10 cellular contexts compared by ENCODE assay signal in genomic region chr12:69789351-69789750, GRCh38. TPM values are rescaled to one million over a fixed set of nuclear protein-coding genes. Genes with fewer than 3 reads are reported as not detected.
"Had no signal": no experiment of that assay in that cellular context is flagged by ENCODE, and none has a peak within 500 bp of the region (broad histone marks: within the 10 kb centered on the region; RNA-seq: fewer than 3 reads in every experiment).

No MANE protein-coding gene starts in this region.

- DNase-seq: GM23248, GOT3, H7, H9, HCEC 1CT, HFFc6 had no signal

- ATAC-seq: GM23338, HCT116 had no signal

- H3K4me3 ChIP-seq: GM23248, GM23338, HAP-1 had no signal

RNA-seq across cellular contexts. Expression of gene MYRFL, which starts 35.7 kb away (rescaled TPM):
- total RNA-seq: GM23248, H4, H7, HFFc6 had no signal
